7 cellular contexts compared by ENCODE assay signal in genomic region chr1:144544420-144544819, GRCh38. TPM values are rescaled to one million over a fixed set of nuclear protein-coding genes. Genes with fewer than 3 reads are reported as not detected.
"Had no signal": no experiment of that assay in that cellular context is flagged by ENCODE, and none has a peak within 500 bp of the region (broad histone marks: within the 10 kb centered on the region; RNA-seq: fewer than 3 reads in every experiment).

No MANE protein-coding gene starts in this region.

RNA-seq across cellular contexts. Expression of gene PPIAL4F, which starts 48.3 kb away (rescaled TPM):
- total RNA-seq: GM23248, GM23338, H1, H4, H7, H9, HFFc6 had no signal
- polyA plus RNA-seq: GM23248, GM23338, H1 had no signal
